Comparison of ENCODE assay signal across 8 cellular contexts in genomic region chr2:241859436-241860183, GRCh38. TPM values are rescaled to one million over a fixed set of nuclear protein-coding genes. Genes with fewer than 3 reads are reported as not detected.
DNase-seq lines count a peak whose midpoint lies in the region; ATAC-seq lines count a peak whose summit lies in the region.

No MANE protein-coding gene starts in this region.

- H3K36me3 Mint-ChIP-seq in activated T-helper 17 cell treated with anti-CD3 and anti-CD28 coated beads, Interleukin-2, amount 50 U/mL, for 72 hours (ENCODE audit: low read depth): peaks cover 51% of the 10 kb centered on the region

- DNase-seq in NOMO-1 (lab: John Stamatoyannopoulos, UW; ENCODE audit: unreplicated experiment in 2 of 2): peak; percentile 59 to 78
- no peak for DNase-seq in NOMO-1 treated with dmso at 0.1 percent for 144 hours (lab: John Stamatoyannopoulos, UW; ENCODE audit: unreplicated experiment)
- DNase-seq in LHCN-M2 (ENCODE audit: low read depth): peak; percentile 69
- DNase-seq in left ventricle myocardium superior: peak; percentile 77
- peak; percentile 63 to 72 (median 72) for DNase-seq in stimulated activated CD4-positive, alpha-beta T cell treated with anti-CD3 and anti-CD28 coated beads, Interleukin-12 subunit alpha, Interleukin-12 subunit beta, amount 100 ng/mL, for 48 hours (ENCODE audit: low read depth in 2 of 3, low spot score in 1 of 3)
- DNase-seq in NCI-H345 treated with DMSO at 0.1 percent for 48 hours (lab: John Stamatoyannopoulos, UW; ENCODE audit: unreplicated experiment): no peak
- DNase-seq in NCI-H510A (lab: John Stamatoyannopoulos, UW): no peak

- peaks cover 41% of the 10 kb centered on the region for H3K4me1 Mint-ChIP-seq in activated T-helper 17 cell treated with anti-CD3 and anti-CD28 coated beads, Interleukin-2, amount 50 U/mL, for 72 hours

- intact Hi-C loops in left ventricle myocardium superior (cut with micrococcal nuclease): no loop called here

- peaks cover 14% of the 10 kb centered on the region for H3K9me3 Mint-ChIP-seq in activated T-helper 17 cell treated with anti-CD3 and anti-CD28 coated beads, Interleukin-2, amount 50 U/mL, for 72 hours

- H3K4me3 Mint-ChIP-seq in activated T-helper 17 cell treated with anti-CD3 and anti-CD28 coated beads, Interleukin-2, amount 50 U/mL, for 72 hours: peak overlapping the region; percentile 56

- H3K27me3 Mint-ChIP-seq in activated T-helper 17 cell treated with anti-CD3 and anti-CD28 coated beads, Interleukin-2, amount 50 U/mL, for 72 hours: no peaks in the 10 kb centered on the region

- peak overlapping the region; percentile 94 for H3K27ac Mint-ChIP-seq in activated T-helper 17 cell treated with anti-CD3 and anti-CD28 coated beads, Interleukin-2, amount 50 U/mL, for 72 hours

- peak; percentile 39 for ATAC-seq in activated T-helper 17 cell treated with anti-CD3 and anti-CD28 coated beads, Interleukin-2, amount 50 U/mL, for 72 hours (replicated peaks)
- ATAC-seq in left ventricle myocardium superior: peak; percentile 77

RNA-seq across cellular contexts. Expression of gene PDCD1, which starts 0.9 kb away (rescaled TPM):
- not detected in 2 replicates for total RNA-seq in LHCN-M2 (2014; rRNA removed)
- not detected for polyA plus RNA-seq in LHCN-M2 (2012)
- 10 to 100 TPM; 13.1 to 77.6 TPM for total RNA-seq in activated T-helper 17 cell treated with anti-CD3 and anti-CD28 coated beads, Interleukin-2, amount 50 U/mL, for 72 hours
- total RNA-seq in left ventricle myocardium superior: 1.4 TPM

RNA-seq across cellular contexts. Expression of gene RTP5, which starts 9.9 kb away (rescaled TPM):
- total RNA-seq in LHCN-M2 (2014; rRNA removed) (not detected in 2 replicates), left ventricle myocardium superior (not detected)
- not detected for polyA plus RNA-seq in LHCN-M2 (2012)
- under 1 TPM in 1 of 2 donors, not detected in 1; 0.58 TPM for total RNA-seq in activated T-helper 17 cell treated with anti-CD3 and anti-CD28 coated beads, Interleukin-2, amount 50 U/mL, for 72 hours

RNA-seq across cellular contexts. Expression of gene NEU4, which starts 50.6 kb away (rescaled TPM):
- total RNA-seq in LHCN-M2 (2014; rRNA removed) (not detected in 2 replicates), left ventricle myocardium superior (0.52 TPM)
- polyA plus RNA-seq in LHCN-M2 (2012): not detected
- 1 to 10 TPM; 1.1 to 9.8 TPM for total RNA-seq in activated T-helper 17 cell treated with anti-CD3 and anti-CD28 coated beads, Interleukin-2, amount 50 U/mL, for 72 hours

Comparison
In these comparisons a context has a peak if more than half of its experiments do, and no peak if none do; other contexts are left out.
1. DNase-seq: peak in NOMO-1 (2 of 2), LHCN-M2 (single experiment), left ventricle myocardium superior (single experiment) and stimulated activated CD4-positive, alpha-beta T cell treated with anti-CD3 and anti-CD28 coated beads, Interleukin-12 subunit alpha, Interleukin-12 subunit beta, amount 100 ng/mL, for 48 hours (3 of 3); none in NOMO-1 treated with dmso at 0.1 percent for 144 hours (single experiment), NCI-H345 treated with DMSO at 0.1 percent for 48 hours (single experiment) and NCI-H510A (single experiment).